ENCODE assay signal across 1 cellular context in the genomic region with DNA sequence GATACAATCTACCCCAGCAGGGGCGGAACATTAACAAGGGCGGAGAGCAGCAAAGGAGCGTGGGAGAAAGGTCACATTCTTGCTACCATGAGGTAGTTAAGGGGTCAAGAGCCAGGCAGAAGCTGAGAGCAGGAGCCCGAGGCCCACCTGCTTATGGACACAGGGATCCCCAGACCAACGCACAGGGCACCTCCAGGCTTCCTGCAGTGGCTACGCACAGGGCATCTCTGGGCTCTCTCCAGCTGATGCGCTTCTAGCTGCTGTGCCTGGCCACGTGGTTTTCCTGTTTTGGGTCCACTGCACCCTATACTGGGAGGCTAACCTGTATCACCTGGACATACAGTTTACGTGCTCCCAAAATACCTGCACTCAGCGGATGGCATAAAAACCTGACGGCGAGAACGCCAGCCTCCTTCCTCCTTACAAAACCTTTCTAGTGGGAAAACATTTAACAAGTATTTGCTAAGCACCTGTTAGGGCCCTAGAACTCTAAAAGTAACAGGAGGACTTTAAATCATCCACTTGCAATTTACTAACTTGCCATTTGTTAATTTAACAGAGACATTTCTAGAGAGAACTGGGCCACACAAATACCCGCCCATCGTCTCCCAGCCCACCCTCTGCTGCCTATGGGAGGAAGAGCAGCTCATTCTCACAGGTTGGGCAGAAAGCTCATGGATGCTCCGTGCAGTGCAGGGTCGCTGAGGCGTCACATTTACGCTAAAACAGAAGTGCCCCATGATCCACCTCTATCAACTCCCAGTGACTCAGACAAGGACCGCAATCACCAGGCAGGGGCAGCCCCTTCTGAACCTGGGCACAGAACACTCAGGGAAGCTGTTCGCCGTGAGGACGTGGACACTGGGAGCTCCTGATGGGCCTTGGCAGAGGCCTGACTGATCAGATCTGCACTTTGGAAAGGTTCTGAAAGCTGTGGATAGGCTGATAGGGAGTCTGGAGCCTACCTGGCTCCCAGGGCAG.
TF ChIP-seq lines count a peak whose summit lies in the region.

No MANE protein-coding gene starts in this region.

TF ChIP-seq in HCT116, 20 proteins besides CTCF, POLR2A, EP300 and RAD21:
- TF ChIP-seq SRF (IDR thresholded peaks at IDR 0.05; ENCODE audit: low read depth) (no peak), SIN3A (IDR thresholded peaks at IDR 0.05; ENCODE audit: low read depth) (no peak), JUND (IDR thresholded peaks at IDR 0.05) (no peak), ELF1 (IDR thresholded peaks at IDR 0.05; ENCODE audit: borderline replicate concordance, low read depth) (no peak), EGR1 (IDR thresholded peaks at IDR 0.05; ENCODE audit: low read depth) (no peak), TCF7L2 (IDR thresholded peaks at IDR 0.05; ENCODE audit: borderline replicate concordance, extremely low read depth, insufficient read depth, insufficient read length) (no peak), EZH2phosphoT487 (IDR thresholded peaks at IDR 0.05; ENCODE audit: borderline replicate concordance) (no peak), ZNF274 (IDR thresholded peaks at IDR 0.05; ENCODE audit: low read depth, low read length) (no peak), ZFX (IDR thresholded peaks at IDR 0.05) (no peak), FOSL1 (IDR thresholded peaks at IDR 0.05; ENCODE audit: low read depth) (no peak)
